26 cellular contexts compared by ENCODE assay signal in genomic region chr4:27467351-27467750, GRCh38.
"Had no signal": no experiment of that assay in that cellular context is flagged by ENCODE, and none has a peak within 500 bp of the region (broad histone marks: within the 10 kb centered on the region; RNA-seq: fewer than 3 reads in every experiment).

No MANE protein-coding gene starts in this region.

- DNase-seq: natural killer cell; nucleus accumbens; pancreas; retina; right cardiac atrium; right lobe of liver; sigmoid colon; small intestine; stimulated activated CD4-positive, alpha-beta T cell treated with anti-CD3 and anti-CD28 coated beads, Interleukin-15, amount 100 ng/mL, for 24 hours; stimulated activated CD4-positive, alpha-beta T cell treated with anti-CD3 and anti-CD28 coated beads, Interleukin-2, amount 100 ng/mL, for 24 hours; stimulated activated CD4-positive, alpha-beta T cell treated with anti-CD3 and anti-CD28 coated beads, Interleukin-2, amount 100 ng/mL, for 48 hours; stimulated activated CD4-positive, alpha-beta T cell treated with anti-CD3 and anti-CD28 coated beads, Interleukin-4, amount 100 ng/mL, for 24 hours; stimulated activated naive B cell treated with anti-CD40 and anti-IgM and Interleukin-4, amounts not matched to agents 10 μg/mL and 1 μg/mL and 100 μg/mL, for 72 hours; stimulated activated naive CD4-positive, alpha-beta T cell treated with Interleukin-2 at 50 U/mL for 16 hours; stomach; thyroid gland; trophoblast cell; upper lobe of left lung had no signal

- H3K27me3 ChIP-seq: neural progenitor cell, neutrophil, pancreas, right lobe of liver, sigmoid colon, stomach, thyroid gland, tibial nerve, upper lobe of left lung, vagina had no signal

- FAIRE-seq: pancreas, small intestine, urothelium cell line had no signal

- H3K4me1 ChIP-seq: neural progenitor cell, pancreas, prostate gland, right lobe of liver, sigmoid colon, stomach, thyroid gland, tibial nerve, upper lobe of left lung, vagina had no signal

- H3K9me3 ChIP-seq: neutrophil, pancreas, prostate gland, right lobe of liver, sigmoid colon, stomach, thoracic aorta, thyroid gland, tibial nerve, upper lobe of left lung, vagina had no signal

- ATAC-seq: natural killer cell; pancreas; right cardiac atrium; right lobe of liver; stimulated activated effector memory CD8-positive, alpha-beta T cell treated with anti-CD3 and anti-CD28 coated beads, Interleukin-12 subunit alpha, Interleukin-12 subunit beta, amount 100 ng/mL, for 72 hours; stimulated activated naive B cell treated with anti-CD40 and anti-IgM and Interleukin-4, amounts not matched to agents 10 μg/mL and 1 μg/mL and 100 μg/mL, for 72 hours had no signal

- H3K9ac ChIP-seq: neural progenitor cell had no signal

- H3K4me3 ChIP-seq: neural progenitor cell, pancreas, prostate gland, right lobe of liver, sigmoid colon, stomach, thoracic aorta, thyroid gland, tibial nerve, upper lobe of left lung, vagina had no signal

- H3K36me3 ChIP-seq: neural progenitor cell, neutrophil, pancreas, prostate gland, right lobe of liver, sigmoid colon, stomach, thoracic aorta, thyroid gland, tibial nerve, upper lobe of left lung, vagina had no signal

- H2AFZ ChIP-seq: neural progenitor cell had no signal

- H3K27ac ChIP-seq: neural progenitor cell, neutrophil, pancreas, prostate gland, right lobe of liver, sigmoid colon, stomach, thoracic aorta, thyroid gland, tibial nerve, upper lobe of left lung, vagina had no signal

- H3K4me2 ChIP-seq: neural progenitor cell had no signal
